Comparison of ENCODE assay signal across 1 cellular context in genomic region chr12:106985479-106985878, GRCh38.
TF ChIP-seq lines count a peak whose summit lies in the region.

No MANE protein-coding gene starts in this region.

TF ChIP-seq in K562, 482 proteins besides CTCF, POLR2A, EP300 and RAD21 (continued from another document):
- peak; percentile 48 for TF ChIP-seq MGA (IDR thresholded peaks at IDR 0.05)
- peak; percentile 63 for TF ChIP-seq MAX (CRISPR knock-in tag; IDR thresholded peaks at IDR 0.05)
- TF ChIP-seq CXXC5 (CRISPR knock-in tag; IDR thresholded peaks at IDR 0.05), result 0 out of 2 replicates have a peak, but pooled peaks have one; percentile 31
- no peak for TF ChIP-seq MXI1 (IDR thresholded peaks at IDR 0.05; ENCODE audit: low read depth, low read length)
- TF ChIP-seq TFAP4 (CRISPR knock-in tag; IDR thresholded peaks at IDR 0.05; ENCODE audit: borderline replicate concordance), result peak; percentile 40; the same call in 1 of the 2 replicates
- TF ChIP-seq ZNF217 (CRISPR knock-in tag; IDR thresholded peaks at IDR 0.05), result no peak
